Comparison of ENCODE assay signal across 10 cellular contexts in genomic region chr5:160315968-160316367, GRCh38. TPM values are rescaled to one million over a fixed set of nuclear protein-coding genes. Genes with fewer than 3 reads are reported as not detected.
DNase-seq lines count a peak whose midpoint lies in the region; ATAC-seq lines count a peak whose summit lies in the region.
"Had no signal": no experiment of that assay in that cellular context is flagged by ENCODE, and none has a peak within 500 bp of the region (broad histone marks: within the 10 kb centered on the region; RNA-seq: fewer than 3 reads in every experiment).

No MANE protein-coding gene starts in this region.

- no peak overlapping the region for H3K4me3 ChIP-seq in HUES64 (ENCODE audit: low read length)
- no peak overlapping the region for H3K4me3 ChIP-seq in SJSA1

- no peak overlapping the region for H3K27ac Mint-ChIP-seq in activated T-cell treated with anti-CD3 and anti-CD28 coated beads, Interleukin-2, amount 50 U/mL, for 24 hours

- no peaks in the 10 kb centered on the region for H3K36me3 ChIP-seq in HUES64 (ENCODE audit: insufficient read depth, low read length)
- peaks cover 7% of the 10 kb centered on the region for H3K36me3 ChIP-seq in SJSA1

- DNase-seq in COLO829 (ENCODE audit: low spot score) (peak; percentile 60), SJSA1 (ENCODE audit: low read depth in 1 of 2, low spot score in 2 of 2) (peak; percentile 91 to 95), left lobe of liver (ENCODE audit: low spot score) (no peak), hippocampal formation (lab: John Stamatoyannopoulos, UW) (no peak)
- DNase-seq in activated T-cell treated with anti-CD3 and anti-CD28 coated beads, Interleukin-2, amount 50 U/mL, for 24 hours, result no peak
- DNase-seq: activated T-cell treated with anti-CD3 and anti-CD28 coated beads, Interleukin-2, amount 50 U/mL, for 48 hours; nucleus accumbens had no signal

- H3K4me3 Mint-ChIP-seq in activated T-cell treated with anti-CD3 and anti-CD28 coated beads, Interleukin-2, amount 50 U/mL, for 24 hours, result no peak overlapping the region

- no peaks in the 10 kb centered on the region for H3K9me3 Mint-ChIP-seq in activated T-cell treated with anti-CD3 and anti-CD28 coated beads, Interleukin-2, amount 50 U/mL, for 24 hours

- peak overlapping the region; percentile 9; the same call in 1 of the 2 replicates for H3K27ac ChIP-seq in HUES64 (ENCODE audit: low read depth, low read length)
- peak overlapping the region; percentile 60 for H3K27ac ChIP-seq in SJSA1

- H3K27me3 ChIP-seq in HUES64 (ENCODE audit: insufficient read depth, low read length) (no peaks in the 10 kb centered on the region; the same call in 1 of the 2 replicates), SJSA1 (replicated peaks) (no peaks in the 10 kb centered on the region)

- H3K36me3 Mint-ChIP-seq in activated T-cell treated with anti-CD3 and anti-CD28 coated beads, Interleukin-2, amount 50 U/mL, for 24 hours (ENCODE audit: low read depth), result no peaks in the 10 kb centered on the region

- peaks cover 64% of the 10 kb centered on the region for H3K27me3 Mint-ChIP-seq in activated T-cell treated with anti-CD3 and anti-CD28 coated beads, Interleukin-2, amount 50 U/mL, for 24 hours

- 63% methylated on average over 1 of the region's 1 CpG for WGBS in HUES64

- H3K4me1 ChIP-seq in HUES64 (ENCODE audit: insufficient read depth, low read length) (peaks cover 23% of the 10 kb centered on the region), SJSA1 (replicated peaks) (peaks cover 43% of the 10 kb centered on the region)

- no peak overlapping the region for H3K9ac ChIP-seq in HUES64 (ENCODE audit: low read depth, low read length)

- H3K9me3 ChIP-seq in HUES64 (ENCODE audit: insufficient read depth, low read depth, low read length) (no peaks in the 10 kb centered on the region), SJSA1 (replicated peaks) (peaks cover 8% of the 10 kb centered on the region; the same call in 1 of the 2 replicates)

- ATAC-seq in left lobe of liver, result peak; percentile 53
- ATAC-seq in HG03280 (IDR thresholded peaks at IDR 0.05; ENCODE audit: unreplicated experiment), result no peak
- no peak for ATAC-seq in GM19324 (IDR thresholded peaks at IDR 0.05; ENCODE audit: low FRiP score, unreplicated experiment)

- peaks cover 8% of the 10 kb centered on the region for H3K4me1 Mint-ChIP-seq in activated T-cell treated with anti-CD3 and anti-CD28 coated beads, Interleukin-2, amount 50 U/mL, for 24 hours (ENCODE audit: low read depth)

RNA-seq across cellular contexts. Expression of gene CCNJL, which starts 3.6 kb away (rescaled TPM):
- polyA plus RNA-seq in HUES64 (2013, experiment 1 of 2), result 22.6 TPM
- polyA plus RNA-seq in HUES64 (2013, experiment 2 of 2), result 26.2 TPM
- 12.9 and 14.9 TPM in 2 replicates for total RNA-seq in SJSA1 (2014; rRNA removed; shearing (Covaris generic))
- total RNA-seq in left lobe of liver, result 0.48 TPM

RNA-seq across cellular contexts. Expression of gene C1QTNF2, which starts 54.5 kb away (rescaled TPM):
- polyA plus RNA-seq in HUES64 (2013, experiment 1 of 2), result 0.50 TPM
- polyA plus RNA-seq in HUES64 (2013, experiment 2 of 2), result 0.57 TPM
- total RNA-seq in SJSA1 (2014; rRNA removed; shearing (Covaris generic)), result 5.7 and 6.7 TPM in 2 replicates
- total RNA-seq in left lobe of liver, result not detected

Comparison
In these comparisons a context has a peak if more than half of its experiments do, and no peak if none do; other contexts are left out.
1. DNase-seq: peak in COLO829 (single experiment) and SJSA1 (2 of 2); none in left lobe of liver (single experiment), activated T-cell treated with anti-CD3 and anti-CD28 coated beads, Interleukin-2, amount 50 U/mL, for 24 hours (single experiment) and hippocampal formation (0 of 2).